ENCODE assay signal across 8 cellular contexts in genomic region chr6:166957087-166957804, GRCh38. TPM values are rescaled to one million over a fixed set of nuclear protein-coding genes. Genes with fewer than 3 reads are reported as not detected.
A peak's percentile ranks its signal among the peaks of the same experiment; 100 is the strongest.
DNase-seq lines count a peak whose midpoint lies in the region; ATAC-seq and TF ChIP-seq lines count a peak whose summit lies in the region.

No MANE protein-coding gene starts in this region.

- peak overlapping the region; percentile 98 for H3K27ac Mint-ChIP-seq in activated CD4-positive, alpha-beta T cell treated with anti-CD3 and anti-CD28 coated beads, Interleukin-2, amount 10 ng/mL, durations not matched to agents 24 days and 14 days

- no peak for TF ChIP-seq POLR2A in tibial nerve (IDR thresholded peaks at IDR 0.05)

- peak overlapping the region; percentile 95 for H3K4me3 Mint-ChIP-seq in activated CD4-positive, alpha-beta T cell treated with anti-CD3 and anti-CD28 coated beads, Interleukin-2, amount 10 ng/mL, durations not matched to agents 24 days and 14 days

- H3K9ac ChIP-seq in Karpas-422 (ENCODE audit: low read length), result peak overlapping the region; percentile 89
- peak overlapping the region; percentile 50 for H3K9ac ChIP-seq in endocrine pancreas (ENCODE audit: control insufficient read depth, insufficient read depth, low read length)

- in situ Hi-C loops in GM13977 (cut with MboI; ENCODE audit: low pct_unique_long_range_greater_than_20kb, low sequenced_read_pairs, unreplicated experiment), result loop anchor here (25.0 kb wide), 1 partner anchor 170 kb away; no protein-coding TSS in a partner anchor

- intact Hi-C loops in activated CD4-positive, alpha-beta T cell treated with anti-CD3 and anti-CD28 coated beads, Interleukin-2, amount 10 ng/mL, durations not matched to agents 24 days and 14 days (cut with micrococcal nuclease), result loop anchor here (2.0 to 5.0 kb wide), 3 partner anchors 14 to 575 kb away; partner anchors contain the start of genes MPC1 and RPS6KA2

- H3K27me3 ChIP-seq in Karpas-422 (ENCODE audit: low read length) (no peaks in the 10 kb centered on the region), endocrine pancreas (ENCODE audit: control insufficient read depth, insufficient read depth, low read length) (no peaks in the 10 kb centered on the region), tibial nerve (no peaks in the 10 kb centered on the region)

- H3K36me3 Mint-ChIP-seq in activated CD4-positive, alpha-beta T cell treated with anti-CD3 and anti-CD28 coated beads, Interleukin-2, amount 10 ng/mL, durations not matched to agents 24 days and 14 days (ENCODE audit: low read depth), result peaks cover 17% of the 10 kb centered on the region

- peaks cover 18% of the 10 kb centered on the region for H3K79me2 ChIP-seq in Karpas-422 (ENCODE audit: low read length)

- TF ChIP-seq CTCF in GM13977 (IDR thresholded peaks at IDR 0.05; ENCODE audit: extremely low read depth, insufficient read depth, missing control alignments), result peak; percentile 15
- TF ChIP-seq CTCF in tibial nerve (IDR thresholded peaks at IDR 0.05), result no peak

- no peaks in the 10 kb centered on the region for H3K27me3 Mint-ChIP-seq in activated CD4-positive, alpha-beta T cell treated with anti-CD3 and anti-CD28 coated beads, Interleukin-2, amount 10 ng/mL, durations not matched to agents 24 days and 14 days

- H3K4me1 ChIP-seq in Karpas-422 (ENCODE audit: low read length) (peaks cover 43% of the 10 kb centered on the region), endocrine pancreas (ENCODE audit: control insufficient read depth, insufficient read depth, low read length) (no peaks in the 10 kb centered on the region), tibial nerve (peaks cover 0 to 27% (median 16%) of the 10 kb centered on the region in 4 donors)

- H3K9me3 ChIP-seq in Karpas-422 (ENCODE audit: low read length) (no peaks in the 10 kb centered on the region), endocrine pancreas (ENCODE audit: control insufficient read depth, low read length) (no peaks in the 10 kb centered on the region), tibial nerve (no peaks in the 10 kb centered on the region)

- H3K36me3 ChIP-seq in Karpas-422 (ENCODE audit: insufficient read depth, low read length), result no peaks in the 10 kb centered on the region
- no peaks in the 10 kb centered on the region for H3K36me3 ChIP-seq in endocrine pancreas (ENCODE audit: control insufficient read depth, insufficient read depth, low read length)
- H3K36me3 ChIP-seq in tibial nerve, result peaks cover 0 to 4% (median 0%) of the 10 kb centered on the region in 3 donors

- H3K27ac ChIP-seq in Karpas-422 (ENCODE audit: low read length) (0 out of 2 replicates have a peak overlapping the region, but pooled peaks have one; percentile 33), tibial nerve (peak overlapping the region; percentile 68 to 94 (median 90))

- H3K4me2 ChIP-seq in Karpas-422 (ENCODE audit: low read depth, low read length, poor library complexity, severe bottlenecking), result peak overlapping the region; percentile 99

- H3K4me3 ChIP-seq in Karpas-422 (ENCODE audit: low read length) (peak overlapping the region; percentile 93), endocrine pancreas (ENCODE audit: control insufficient read depth, insufficient read depth, low read length) (no peak overlapping the region), tibial nerve (peak overlapping the region; percentile 80 to 92 (median 86))

- H3K9me3 Mint-ChIP-seq in activated CD4-positive, alpha-beta T cell treated with anti-CD3 and anti-CD28 coated beads, Interleukin-2, amount 10 ng/mL, durations not matched to agents 24 days and 14 days, result no peaks in the 10 kb centered on the region

- ATAC-seq in GM21825 (IDR thresholded peaks at IDR 0.05; ENCODE audit: unreplicated experiment), result peak; percentile 46

- WGBS in tibial nerve, 2 donors, result 22 to 24% methylated on average over 15 to 22 of the region's 26 CpGs

- no peaks in the 10 kb centered on the region for H4K20me1 ChIP-seq in Karpas-422 (ENCODE audit: insufficient read depth, low read depth, low read length)

- H3K4me1 Mint-ChIP-seq in activated CD4-positive, alpha-beta T cell treated with anti-CD3 and anti-CD28 coated beads, Interleukin-2, amount 10 ng/mL, durations not matched to agents 24 days and 14 days, result peaks cover 59% of the 10 kb centered on the region

- no peaks in the 10 kb centered on the region for H3K9me2 ChIP-seq in Karpas-422 (replicated peaks; ENCODE audit: insufficient read depth, low read length)

- DNase-seq in GM13977 (ENCODE audit: low spot score) (peak; percentile 45), Karpas-422 (peak; percentile 69), mucosa of gallbladder (ENCODE audit: low spot score) (peak; percentile 53), tibial nerve (ENCODE audit: low spot score in 2 of 2) (peak; percentile 26 to 45), NCI-H187 (lab: John Stamatoyannopoulos, UW) (no peak)
- DNase-seq in activated CD4-positive, alpha-beta T cell treated with anti-CD3 and anti-CD28 coated beads, Interleukin-2, amount 10 ng/mL, durations not matched to agents 24 days and 14 days, result peak; percentile 87

- H2AFZ ChIP-seq in Karpas-422 (ENCODE audit: low read length), result peak overlapping the region; percentile 78

- TF ChIP-seq EP300 in tibial nerve (IDR thresholded peaks at IDR 0.05), result no peak

RNA-seq across cellular contexts. Expression of gene RNASET2, which starts 0.9 kb away (rescaled TPM):
- total RNA-seq in Karpas-422 (2014; rRNA removed; shearing (Covaris generic); ENCODE audit: low replicate concordance), result 147 and 246 TPM in 2 replicates
- 93.3 and 108 TPM in 2 replicates for total RNA-seq in activated CD4-positive, alpha-beta T cell treated with anti-CD3 and anti-CD28 coated beads, Interleukin-2, amount 10 ng/mL, durations not matched to agents 24 days and 14 days
- total RNA-seq in mucosa of gallbladder (146 TPM), tibial nerve (100 to 1,000 TPM in 2 of 4 donors, 10 to 100 TPM in 2; 57.9 to 115 (median 103) TPM)

RNA-seq across cellular contexts. Expression of gene CEP43, which starts 42.0 kb away (rescaled TPM):
- total RNA-seq in Karpas-422 (2014; rRNA removed; shearing (Covaris generic); ENCODE audit: low replicate concordance), result 18.5 and 19.5 TPM in 2 replicates
- 21.1 and 23.0 TPM in 2 replicates for total RNA-seq in activated CD4-positive, alpha-beta T cell treated with anti-CD3 and anti-CD28 coated beads, Interleukin-2, amount 10 ng/mL, durations not matched to agents 24 days and 14 days
- total RNA-seq in mucosa of gallbladder (18.8 TPM), tibial nerve (10 to 100 TPM; 14.0 to 23.7 (median 23.2) TPM)

Comparison
In these comparisons a context has a peak if more than half of its experiments do, and no peak if none do; other contexts are left out.
1. DNase-seq: peak in GM13977 (single experiment), Karpas-422 (single experiment), activated CD4-positive, alpha-beta T cell treated with anti-CD3 and anti-CD28 coated beads, Interleukin-2, amount 10 ng/mL, durations not matched to agents 24 days and 14 days (single experiment), mucosa of gallbladder (single experiment) and tibial nerve (2 of 2); none in NCI-H187 (0 of 2).